21 cellular contexts compared by ENCODE assay signal in the genomic region with DNA sequence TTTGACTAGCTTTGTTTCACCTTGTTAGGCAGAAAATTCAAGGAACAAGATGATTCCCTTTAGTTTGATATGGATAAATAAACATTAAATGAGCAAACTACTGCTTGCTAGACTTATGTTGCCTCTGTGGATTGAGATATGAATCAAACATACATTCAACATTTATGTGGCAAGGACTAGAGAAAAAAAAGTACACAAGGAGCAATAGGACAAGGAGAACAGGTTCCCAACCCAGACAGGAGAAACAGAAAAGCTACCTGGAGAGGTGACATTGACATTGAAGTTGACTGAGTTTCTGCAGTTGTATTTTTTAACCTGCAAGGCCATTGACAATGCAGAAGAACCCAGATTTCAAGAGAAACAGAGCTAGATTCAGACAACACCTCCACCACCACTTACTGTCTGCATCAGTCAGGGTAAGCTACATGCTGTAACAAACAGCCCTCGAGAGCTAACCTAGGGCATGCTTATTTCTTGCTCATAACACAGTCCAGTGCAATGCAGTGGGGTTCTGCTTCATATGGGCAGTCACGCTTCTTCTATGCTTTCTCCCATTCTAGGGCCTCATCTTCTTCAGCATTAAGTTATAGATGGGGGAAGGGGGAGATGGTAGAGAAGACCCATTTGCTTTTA.
"Had no signal": no experiment of that assay in that cellular context is flagged by ENCODE, and none has a peak within 500 bp of the region (broad histone marks: within the 10 kb centered on the region; RNA-seq: fewer than 3 reads in every experiment).

No MANE protein-coding gene starts in this region.

- H3K4me1 Mint-ChIP-seq: naive B cell had no signal

- H3K79me2 ChIP-seq: parathyroid adenoma had no signal

- ATAC-seq: effector memory CD8-positive, alpha-beta T cell; gastrocnemius medialis; left lobe of liver; psoas muscle; sciatic nerve had no signal

- H3K4me1 ChIP-seq: esophagus muscularis mucosa, gastrocnemius medialis, psoas muscle, spleen, suprapubic skin, thyroid gland, upper lobe of left lung, uterus had no signal

- H3K27me3 ChIP-seq: esophagus muscularis mucosa, gastrocnemius medialis, spleen, suprapubic skin, thyroid gland, upper lobe of left lung, uterus had no signal

- H3K27ac ChIP-seq: epithelial cell of prostate, esophagus muscularis mucosa, gastrocnemius medialis, parathyroid adenoma, psoas muscle, spleen, suprapubic skin, thyroid gland, upper lobe of left lung, uterus had no signal

- H3K4me3 Mint-ChIP-seq: effector memory CD8-positive, alpha-beta T cell; naive B cell; nephron had no signal

- H3K9ac ChIP-seq: parathyroid adenoma had no signal

- H3K4me3 ChIP-seq: esophagus muscularis mucosa, gastrocnemius medialis, psoas muscle, spleen, suprapubic skin, thyroid gland, upper lobe of left lung, uterus had no signal

- H2AFZ ChIP-seq: parathyroid adenoma had no signal

- H3K9me3 Mint-ChIP-seq: nephron had no signal

- DNase-seq: effector memory CD8-positive, alpha-beta T cell; gastrocnemius medialis; islet precursor cell; naive B cell; psoas muscle; retina; spleen; stimulated activated CD4-positive, alpha-beta T cell treated with anti-CD3 and anti-CD28 coated beads, Interleukin-15, amount 100 ng/mL, for 24 hours; stimulated activated CD4-positive, alpha-beta T cell treated with anti-CD3 and anti-CD28 coated beads, Interleukin-1b, Interleukin-23, amount 100 ng/mL, for 48 hours; stimulated activated CD4-positive, alpha-beta T cell treated with anti-CD3 and anti-CD28 coated beads, Interleukin-4, amount 100 ng/mL, for 4 hours; stimulated activated naive CD4-positive, alpha-beta T cell; thyroid gland; upper lobe of left lung; uterus had no signal

- H3K36me3 ChIP-seq: esophagus muscularis mucosa, gastrocnemius medialis, spleen, suprapubic skin, thyroid gland, upper lobe of left lung, uterus had no signal

- H3K36me3 Mint-ChIP-seq: naive B cell had no signal

- H3K9me3 ChIP-seq: esophagus muscularis mucosa, gastrocnemius medialis, psoas muscle, spleen, suprapubic skin, thyroid gland, upper lobe of left lung, uterus had no signal

- H3K27ac Mint-ChIP-seq: effector memory CD8-positive, alpha-beta T cell; naive B cell; nephron had no signal
